ENCODE assay signal across 7 cellular contexts in genomic region chr19:45613926-45614725, GRCh38. TPM values are rescaled to one million over a fixed set of nuclear protein-coding genes. Genes with fewer than 3 reads are reported as not detected.
DNase-seq lines count a peak whose midpoint lies in the region; TF ChIP-seq lines count a peak whose summit lies in the region.

No MANE protein-coding gene starts in this region.

- intact Hi-C loops in posterior vena cava (cut with DNase I) = no loop called here

- H3K4me3 Mint-ChIP-seq in activated CD4-positive, alpha-beta T cell treated with anti-CD3 and anti-CD28 coated beads, Interleukin-2, amount 10 ng/mL, durations not matched to agents 7 days and 5 days = no peak overlapping the region

- DNase-seq in GM13976 (ENCODE audit: low spot score) (peak; percentile 82), HPDE6-E6E7 (ENCODE audit: extremely low spot score) (peak; percentile 98), fibroblast of the aortic adventitia (ENCODE audit: low read depth) (peak; percentile 87), superior temporal gyrus (ENCODE audit: extremely low spot score) (no peak), posterior vena cava (ENCODE audit: low spot score) (no peak)
- peak; percentile 40 for DNase-seq in activated CD4-positive, alpha-beta T cell treated with anti-CD3 and anti-CD28 coated beads, Interleukin-2, amount 10 ng/mL, durations not matched to agents 7 days and 5 days
- DNase-seq in stimulated activated CD4-positive, alpha-beta T cell treated with anti-CD3 and anti-CD28 coated beads, Interleukin-2, amount 100 ng/mL, for 4 hours (ENCODE audit: low read depth) = peak; percentile 11

- H3K9me3 Mint-ChIP-seq in activated CD4-positive, alpha-beta T cell treated with anti-CD3 and anti-CD28 coated beads, Interleukin-2, amount 10 ng/mL, durations not matched to agents 7 days and 5 days = no peaks in the 10 kb centered on the region

- no peaks in the 10 kb centered on the region for H3K27me3 Mint-ChIP-seq in activated CD4-positive, alpha-beta T cell treated with anti-CD3 and anti-CD28 coated beads, Interleukin-2, amount 10 ng/mL, durations not matched to agents 7 days and 5 days

- H3K36me3 Mint-ChIP-seq in activated CD4-positive, alpha-beta T cell treated with anti-CD3 and anti-CD28 coated beads, Interleukin-2, amount 10 ng/mL, durations not matched to agents 7 days and 5 days (ENCODE audit: low read depth) = peaks cover 49% of the 10 kb centered on the region

- POLR2A ChIA-PET in activated CD4-positive, alpha-beta T cell treated with anti-CD3 and anti-CD28 coated beads, Interleukin-2, amount 10 ng/mL, durations not matched to agents 7 days and 5 days (lab: Charles Lee) = interaction anchor here (1.0 kb wide), 1 partner anchor 28 kb away, joined by 4 read pairs; no protein-coding TSS in a partner anchor

- TF ChIP-seq CTCF in GM13976 (IDR thresholded peaks at IDR 0.05; ENCODE audit: borderline replicate concordance, control extremely low read depth, extremely low read depth, insufficient read depth, missing control alignments) (no peak), fibroblast of the aortic adventitia (IDR thresholded peaks at IDR 0.05; ENCODE audit: insufficient read depth, low read length) (no peak)

- H3K4me1 Mint-ChIP-seq in activated CD4-positive, alpha-beta T cell treated with anti-CD3 and anti-CD28 coated beads, Interleukin-2, amount 10 ng/mL, durations not matched to agents 7 days and 5 days = peaks cover 24% of the 10 kb centered on the region

- H3K27ac Mint-ChIP-seq in activated CD4-positive, alpha-beta T cell treated with anti-CD3 and anti-CD28 coated beads, Interleukin-2, amount 10 ng/mL, durations not matched to agents 7 days and 5 days = peak overlapping the region; percentile 80

- in situ Hi-C loops in GM13976 (cut with MboI; ENCODE audit: low sequenced_read_pairs, unreplicated experiment) = no loop called here

- CTCF ChIA-PET in activated CD4-positive, alpha-beta T cell treated with anti-CD3 and anti-CD28 coated beads, Interleukin-2, amount 10 ng/mL, durations not matched to agents 7 days and 5 days (lab: Charles Lee) = interaction anchor here (0.6 to 2.3 kb wide), 8 partner anchors 11 to 103 kb away, joined by 4 to 14 read pairs (median 5); partner anchors contain the start of genes EML2 and QPCTL

- H3K4me3 ChIP-seq in fibroblast of the aortic adventitia (ENCODE audit: low read depth, low read length) = no peak overlapping the region

RNA-seq across cellular contexts. Expression of gene GPR4, which starts 12.1 kb away (rescaled TPM):
- total RNA-seq in activated CD4-positive, alpha-beta T cell treated with anti-CD3 and anti-CD28 coated beads, Interleukin-2, amount 10 ng/mL, durations not matched to agents 7 days and 5 days = not detected
- total RNA-seq in fibroblast of the aortic adventitia (ENCODE audit: low replicate concordance) (0.16 TPM in 1 of 2 replicates, not detected in the other), posterior vena cava (10 to 100 TPM in 1 of 2 donors, 1 to 10 TPM in 1; 5.1 to 11.1 TPM)

RNA-seq across cellular contexts. Expression of gene EML2, which starts 25.1 kb away (rescaled TPM):
- total RNA-seq in activated CD4-positive, alpha-beta T cell treated with anti-CD3 and anti-CD28 coated beads, Interleukin-2, amount 10 ng/mL, durations not matched to agents 7 days and 5 days = 10 to 100 TPM; 80.7 to 87.3 TPM
- 9.9 and 23.4 TPM in 2 replicates for total RNA-seq in fibroblast of the aortic adventitia (ENCODE audit: low replicate concordance)
- 10 to 100 TPM; 20.7 to 26.7 TPM for total RNA-seq in posterior vena cava

RNA-seq across cellular contexts. Expression of gene OPA3, which starts 29.5 kb away (rescaled TPM):
- total RNA-seq in activated CD4-positive, alpha-beta T cell treated with anti-CD3 and anti-CD28 coated beads, Interleukin-2, amount 10 ng/mL, durations not matched to agents 7 days and 5 days = 10 to 100 TPM; 12.6 to 13.4 TPM
- 8.8 and 9.6 TPM in 2 replicates for total RNA-seq in fibroblast of the aortic adventitia (ENCODE audit: low replicate concordance)
- 10 to 100 TPM in 1 of 2 donors, 1 to 10 TPM in 1; 9.8 to 11.3 TPM for total RNA-seq in posterior vena cava

RNA-seq across cellular contexts. Expression of gene GIPR, which starts 53.9 kb away (rescaled TPM):
- total RNA-seq in activated CD4-positive, alpha-beta T cell treated with anti-CD3 and anti-CD28 coated beads, Interleukin-2, amount 10 ng/mL, durations not matched to agents 7 days and 5 days = 1 to 10 TPM; 1.3 to 1.4 TPM
- total RNA-seq in fibroblast of the aortic adventitia (ENCODE audit: low replicate concordance) (0.57 TPM in 1 of 2 replicates, not detected in the other), posterior vena cava (under 1 TPM in 1 of 2 donors, not detected in 1; 0.38 TPM)

Comparison
In these comparisons a context has a peak if more than half of its experiments do, and no peak if none do; other contexts are left out.
1. DNase-seq: peak in GM13976 (single experiment), HPDE6-E6E7 (single experiment), activated CD4-positive, alpha-beta T cell treated with anti-CD3 and anti-CD28 coated beads, Interleukin-2, amount 10 ng/mL, durations not matched to agents 7 days and 5 days (single experiment), fibroblast of the aortic adventitia (single experiment) and stimulated activated CD4-positive, alpha-beta T cell treated with anti-CD3 and anti-CD28 coated beads, Interleukin-2, amount 100 ng/mL, for 4 hours (single experiment); none in superior temporal gyrus (single experiment) and posterior vena cava (single experiment).